ENCODE assay signal across 19 cellular contexts in genomic region chr9:91407580-91408275, GRCh38. TPM values are rescaled to one million over a fixed set of nuclear protein-coding genes. Genes with fewer than 3 reads are reported as not detected.
DNase-seq lines count a peak whose midpoint lies in the region; ATAC-seq and TF ChIP-seq lines count a peak whose summit lies in the region.
"Had no signal": no experiment of that assay in that cellular context is flagged by ENCODE, and none has a peak within 500 bp of the region (broad histone marks: within the 10 kb centered on the region; RNA-seq: fewer than 3 reads in every experiment).

No MANE protein-coding gene starts in this region.

- no peak overlapping the region for H3K4me3 ChIP-seq in ACC112 (ENCODE audit: low read depth, low read length)
- H3K4me3 ChIP-seq: gastroesophageal sphincter, GM12878, Peyer's patch had no signal

- H3K27me3 Mint-ChIP-seq in HFFc6 (ENCODE audit: insufficient read depth): peaks cover 3% of the 10 kb centered on the region; the same call in 1 of the 2 replicates
- H3K27me3 Mint-ChIP-seq in effector memory CD8-positive, alpha-beta T cell: no peaks in the 10 kb centered on the region
- H3K27me3 Mint-ChIP-seq in natural killer cell treated with Interleukin-12 subunit alpha and Interleukin-12 subunit beta and Interleukin-15 and Interleukin-18, amount 100 ng/mL, for 72 hours: no peaks in the 10 kb centered on the region
- H3K27me3 Mint-ChIP-seq: activated B cell treated with CpG ODN at 0.5 μM for 24 hours had no signal

- H3K4me1 ChIP-seq in ACC112 (ENCODE audit: control insufficient read depth, insufficient read depth, low read length, unreplicated experiment): peaks cover 29% of the 10 kb centered on the region

- no peaks in the 10 kb centered on the region for H3K27me3 ChIP-seq in ACC112 (ENCODE audit: insufficient read depth, low read length)
- H3K27me3 ChIP-seq: gastroesophageal sphincter, Peyer's patch had no signal

- DNase-seq in HFFc6: peak; percentile 5
- no peak for DNase-seq in effector memory CD8-positive, alpha-beta T cell
- peak; percentile 78 for DNase-seq in natural killer cell treated with Interleukin-12 subunit alpha and Interleukin-12 subunit beta and Interleukin-15 and Interleukin-18, amount 100 ng/mL, for 72 hours (ENCODE audit: low spot score)
- DNase-seq in T-helper 1 cell: no peak
- no peak for DNase-seq in NK-92 treated with Interleukin-12 subunit alpha and Interleukin-12 subunit beta, amount 100 ng/mL, for 24 hours (lab: John Stamatoyannopoulos, UW)
- DNase-seq in NCI-H446 (lab: John Stamatoyannopoulos, UW): no peak
- DNase-seq: activated B cell treated with CpG ODN at 0.5 μM for 24 hours; activated gamma-delta T cell; GOT3; NCI-H2029; NCI-H748 treated with DMSO at 0.1 percent for 48 hours; Peyer's patch; stimulated activated CD4-positive, alpha-beta T cell treated with anti-CD3 and anti-CD28 coated beads, Interleukin-1b, Interleukin-23, amount 100 ng/mL, for 48 hours; SW 1271 had no signal

- H3K4me1 Mint-ChIP-seq in HFFc6 (ENCODE audit: low read depth): peaks cover 58% of the 10 kb centered on the region
- peaks cover 3 to 13% of the 10 kb centered on the region in 2 donors for H3K4me1 Mint-ChIP-seq in effector memory CD8-positive, alpha-beta T cell (ENCODE audit: low read depth in 2 of 2)
- peaks cover 53 to 57% of the 10 kb centered on the region in 2 donors for H3K4me1 Mint-ChIP-seq in natural killer cell treated with Interleukin-12 subunit alpha and Interleukin-12 subunit beta and Interleukin-15 and Interleukin-18, amount 100 ng/mL, for 72 hours (ENCODE audit: low read depth in 2 of 2)
- H3K4me1 Mint-ChIP-seq: nephron had no signal

- H3K27ac ChIP-seq in ACC112 (ENCODE audit: low read depth, low read length): peak overlapping the region; percentile 48
- H3K27ac ChIP-seq: gastroesophageal sphincter, Peyer's patch had no signal

- peaks cover 31% of the 10 kb centered on the region for H3K36me3 Mint-ChIP-seq in HFFc6 (ENCODE audit: low read depth)
- peaks cover 19% of the 10 kb centered on the region for H3K36me3 Mint-ChIP-seq in effector memory CD8-positive, alpha-beta T cell (ENCODE audit: insufficient read depth)
- H3K36me3 Mint-ChIP-seq in natural killer cell treated with Interleukin-12 subunit alpha and Interleukin-12 subunit beta and Interleukin-15 and Interleukin-18, amount 100 ng/mL, for 72 hours: peaks cover 29% of the 10 kb centered on the region

- peak; percentile 56 for ATAC-seq in effector memory CD8-positive, alpha-beta T cell (replicated peaks)
- peak; percentile 82 to 90 for ATAC-seq in natural killer cell treated with Interleukin-12 subunit alpha and Interleukin-12 subunit beta and Interleukin-15 and Interleukin-18, amount 100 ng/mL, for 72 hours
- ATAC-seq in HG03045 (IDR thresholded peaks at IDR 0.05; ENCODE audit: unreplicated experiment): no peak
- ATAC-seq: gastroesophageal sphincter, GM12878 had no signal

- no peak overlapping the region for H2AFZ ChIP-seq in ACC112 (ENCODE audit: low read length, unreplicated experiment)

- H3K27ac Mint-ChIP-seq in HFFc6: peak overlapping the region; percentile 69
- H3K27ac Mint-ChIP-seq in effector memory CD8-positive, alpha-beta T cell: peak overlapping the region in 1 of 2 donors; percentile 26
- H3K27ac Mint-ChIP-seq in natural killer cell treated with Interleukin-12 subunit alpha and Interleukin-12 subunit beta and Interleukin-15 and Interleukin-18, amount 100 ng/mL, for 72 hours: peak overlapping the region; percentile 65 to 85
- H3K27ac Mint-ChIP-seq: activated B cell treated with CpG ODN at 0.5 μM for 24 hours, nephron had no signal

- H3K9me3 Mint-ChIP-seq in HFFc6: no peaks in the 10 kb centered on the region
- H3K9me3 Mint-ChIP-seq in effector memory CD8-positive, alpha-beta T cell: no peaks in the 10 kb centered on the region
- H3K9me3 Mint-ChIP-seq in natural killer cell treated with Interleukin-12 subunit alpha and Interleukin-12 subunit beta and Interleukin-15 and Interleukin-18, amount 100 ng/mL, for 72 hours: no peaks in the 10 kb centered on the region
- H3K9me3 Mint-ChIP-seq: activated B cell treated with CpG ODN at 0.5 μM for 24 hours, nephron had no signal

- H3K79me2 ChIP-seq in ACC112 (ENCODE audit: control insufficient read depth, insufficient read depth, low read length, unreplicated experiment): peaks cover 31% of the 10 kb centered on the region

- TF ChIP-seq CTCF in HFFc6 (IDR thresholded peaks at IDR 0.05): no peak

- peak overlapping the region; percentile 3; the same call in 1 of the 2 replicates for H3K4me3 Mint-ChIP-seq in HFFc6
- no peak overlapping the region for H3K4me3 Mint-ChIP-seq in effector memory CD8-positive, alpha-beta T cell
- peak overlapping the region; percentile 52 for H3K4me3 Mint-ChIP-seq in natural killer cell treated with Interleukin-12 subunit alpha and Interleukin-12 subunit beta and Interleukin-15 and Interleukin-18, amount 100 ng/mL, for 72 hours
- H3K4me3 Mint-ChIP-seq: activated B cell treated with CpG ODN at 0.5 μM for 24 hours, nephron had no signal

- H3K36me3 ChIP-seq in ACC112 (ENCODE audit: insufficient read depth, low read length): peaks cover 19% of the 10 kb centered on the region

RNA-seq across cellular contexts. Expression of gene NFIL3, which starts 15.9 kb away (rescaled TPM):
- 10 to 100 TPM; 11.8 to 18.5 (median 17.4) TPM for total RNA-seq in HFFc6 (2021; fragmentation: NEBNext Ultra II Directional; extraction: Animal tissue kit (Norgen Biotek cat#: 25700))
- 10 to 100 TPM; 28.7 to 79.7 TPM for total RNA-seq in natural killer cell treated with Interleukin-12 subunit alpha and Interleukin-12 subunit beta and Interleukin-15 and Interleukin-18, amount 100 ng/mL, for 72 hours

RNA-seq across cellular contexts. Expression of gene AUH, which starts 46.0 kb away (rescaled TPM):
- 10 to 100 TPM in 4 of 6 experiments, 1 to 10 TPM in 2; 9.8 to 11.3 (median 10.6) TPM for total RNA-seq in HFFc6 (2021; fragmentation: NEBNext Ultra II Directional; extraction: Animal tissue kit (Norgen Biotek cat#: 25700))
- total RNA-seq in natural killer cell treated with Interleukin-12 subunit alpha and Interleukin-12 subunit beta and Interleukin-15 and Interleukin-18, amount 100 ng/mL, for 72 hours: 10 to 100 TPM; 19.4 to 25.2 TPM

Comparison
In these comparisons a context has a peak if more than half of its experiments do, and no peak if none do; other contexts are left out.
1. DNase-seq: peak in HFFc6 (single experiment) and natural killer cell treated with Interleukin-12 subunit alpha and Interleukin-12 subunit beta and Interleukin-15 and Interleukin-18, amount 100 ng/mL, for 72 hours (single experiment); none in effector memory CD8-positive, alpha-beta T cell (0 of 3), T-helper 1 cell (0 of 5), NK-92 treated with Interleukin-12 subunit alpha and Interleukin-12 subunit beta, amount 100 ng/mL, for 24 hours (single experiment) and NCI-H446 (0 of 2).
2. H3K4me3 Mint-ChIP-seq: peak in HFFc6 (single experiment) and natural killer cell treated with Interleukin-12 subunit alpha and Interleukin-12 subunit beta and Interleukin-15 and Interleukin-18, amount 100 ng/mL, for 72 hours (single experiment); none in effector memory CD8-positive, alpha-beta T cell (0 of 2).